Comparison of ENCODE assay signal across 9 cellular contexts in the genomic region with DNA sequence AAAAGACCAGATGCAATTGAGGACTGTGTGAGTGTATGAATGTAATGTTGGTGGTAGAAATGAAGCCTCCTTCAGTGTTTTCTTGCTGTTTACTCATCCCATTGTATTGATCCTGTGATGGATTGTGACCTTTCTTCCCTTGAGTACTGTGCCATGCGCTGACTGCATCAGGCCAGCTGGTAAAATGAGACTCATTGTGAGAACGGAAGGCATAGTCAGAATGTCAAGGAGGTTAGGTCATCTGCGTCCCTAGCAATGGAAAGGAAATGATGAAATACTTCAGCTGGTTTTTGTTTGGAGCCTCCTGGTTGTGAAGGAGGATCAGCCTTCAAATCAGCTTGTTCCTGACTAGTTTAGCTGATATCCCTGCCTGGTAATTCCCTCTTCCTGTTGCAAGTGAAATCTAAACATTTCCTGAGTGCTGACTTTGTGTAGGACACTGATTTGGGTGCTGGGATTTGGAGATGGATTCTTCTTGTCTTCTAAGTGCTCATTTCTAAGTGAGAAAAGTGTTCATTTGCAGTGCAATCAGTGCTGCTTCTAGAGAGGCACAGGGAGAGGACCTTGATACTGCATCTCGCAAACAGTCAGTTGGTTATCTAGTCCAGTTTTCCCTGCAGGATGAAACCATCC. TPM values are rescaled to one million over a fixed set of nuclear protein-coding genes. Genes with fewer than 3 reads are reported as not detected.
DNase-seq lines count a peak whose midpoint lies in the region; ATAC-seq and TF ChIP-seq lines count a peak whose summit lies in the region.
"Had no signal": no experiment of that assay in that cellular context is flagged by ENCODE, and none has a peak within 500 bp of the region (broad histone marks: within the 10 kb centered on the region; RNA-seq: fewer than 3 reads in every experiment).

No MANE protein-coding gene starts in this region.

- no peak for TF ChIP-seq CTCF in thoracic aorta (IDR thresholded peaks at IDR 0.05)

- peaks cover 6 to 8% of the 10 kb centered on the region in 2 donors for H3K4me1 ChIP-seq in thoracic aorta (ENCODE audit: control insufficient read depth in 1 of 2, low read depth in 2 of 2)

- H3K27me3 ChIP-seq in thoracic aorta (replicated peaks; ENCODE audit: insufficient read depth), result no peaks in the 10 kb centered on the region

- H3K9me3 ChIP-seq in thoracic aorta, result no peaks in the 10 kb centered on the region

- ATAC-seq in thoracic aorta (ENCODE audit: insufficient number of reproducible peaks, low FRiP score, low read depth) (peak; percentile 98), GM21447 (IDR thresholded peaks at IDR 0.05; ENCODE audit: unreplicated experiment) (no peak)

- H3K27ac ChIP-seq in thoracic aorta, result peak overlapping the region in 1 of 2 donors; percentile 23
- H3K27ac ChIP-seq: VCaP had no signal

- H3K36me3 ChIP-seq in thoracic aorta, result no peaks in the 10 kb centered on the region

- no peak overlapping the region for H3K4me3 ChIP-seq in thoracic aorta

- DNase-seq in ELR (ENCODE audit: low read depth) (peak; percentile 99), NCI-H2029 (lab: John Stamatoyannopoulos, UW) (peak; percentile 93), iris pigment epithelial cell (ENCODE audit: low read depth) (peak; percentile 97), thoracic aorta (ENCODE audit: low spot score) (no peak), superior temporal gyrus (ENCODE audit: extremely low spot score) (no peak), NCI-H1436 treated with DMSO at 0.1 percent for 48 hours (lab: John Stamatoyannopoulos, UW) (no peak)
- DNase-seq in activated naive CD4-positive, alpha-beta T cell treated with anti-CD3 and anti-CD28 coated beads, Interleukin-2, amount 50 U/mL, for 16 hours, result peak; percentile 29

RNA-seq across cellular contexts. Expression of a gene that starts 35.5 kb away (rescaled TPM):
- 1 to 10 TPM; 4.1 to 5.8 TPM for total RNA-seq in thoracic aorta

Comparison
In these comparisons a context has a peak if more than half of its experiments do, and no peak if none do; other contexts are left out.
1. DNase-seq: peak in ELR (single experiment), NCI-H2029 (single experiment), activated naive CD4-positive, alpha-beta T cell treated with anti-CD3 and anti-CD28 coated beads, Interleukin-2, amount 50 U/mL, for 16 hours (single experiment) and iris pigment epithelial cell (single experiment); none in thoracic aorta (single experiment), superior temporal gyrus (single experiment) and NCI-H1436 treated with DMSO at 0.1 percent for 48 hours (single experiment).